In genomic region chr2:215435261-215435808, GRCh38 we compare ENCODE assay signal across 8 cellular contexts. TPM values are rescaled to one million over a fixed set of nuclear protein-coding genes. Genes with fewer than 3 reads are reported as not detected.
A peak's percentile ranks its signal among the peaks of the same experiment; 100 is the strongest.
DNase-seq lines count a peak whose midpoint lies in the region; ATAC-seq, FAIRE-seq and TF ChIP-seq lines count a peak whose summit lies in the region.

No MANE protein-coding gene starts in this region.

- H2AFZ ChIP-seq in endothelial cell of umbilical vein (ENCODE audit: low read depth, low read length), result no peak overlapping the region

- peak overlapping the region; percentile 100 for H3K9ac ChIP-seq in endothelial cell of umbilical vein (replicated peaks; ENCODE audit: extremely low read depth, insufficient read depth, low read length)

- no peak for TF ChIP-seq CTCF in endothelial cell of umbilical vein (IDR thresholded peaks at IDR 0.05; ENCODE audit: extremely low read depth in 1 of 2, insufficient read depth in 1 of 2, low read depth in 1 of 2, low read length in 2 of 2)

- H3K79me2 ChIP-seq in endothelial cell of umbilical vein (ENCODE audit: control insufficient read depth, insufficient read depth, low read length), result peaks cover 45% of the 10 kb centered on the region

- POLR2A ChIA-PET in endothelial cell of umbilical vein (lab: Charles Lee), result interaction anchor here (0.6 kb wide), 1 partner anchor 12 kb away, joined by 4 read pairs; no protein-coding TSS in a partner anchor

- DNase-seq in NCI-H524 (lab: John Stamatoyannopoulos, UW) (peak; percentile 25 to 46), NCI-H524 treated with DMSO at 0.1 percent for 48 hours (lab: John Stamatoyannopoulos, UW) (no peak), RPMI8226 (peak; percentile 48), endothelial cell of umbilical vein (ENCODE audit: low read depth, low spot score) (peak; percentile 45), myocyte (ENCODE audit: low read depth) (peak; percentile 66), Kasumi-1 (lab: John Stamatoyannopoulos, UW) (no peak), DMS79 treated with DMSO at 0.1 percent for 48 hours (lab: John Stamatoyannopoulos, UW) (no peak)

- H3K27ac ChIP-seq in endothelial cell of umbilical vein (ENCODE audit: insufficient read depth, low read depth, low read length), result peak overlapping the region; percentile 86

- no peaks in the 10 kb centered on the region for H3K9me1 ChIP-seq in endothelial cell of umbilical vein (replicated peaks; ENCODE audit: control insufficient read depth, extremely low read depth, insufficient read depth, low read length)

- FAIRE-seq in endothelial cell of umbilical vein (lab: Jason Lieb, UNC), result no peak

- peak; percentile 38 for ATAC-seq in HG02759 (IDR thresholded peaks at IDR 0.05; ENCODE audit: unreplicated experiment)

- dilution Hi-C loops in endothelial cell of umbilical vein (cut with MboI; ENCODE audit: extremely low pct_ligation_motif_present, low sequenced_read_pairs), result no loop called here

- H3K9me3 ChIP-seq in endothelial cell of umbilical vein (replicated peaks; ENCODE audit: control insufficient read depth, insufficient read depth, low read length), result no peaks in the 10 kb centered on the region

- intact Hi-C loops in endothelial cell of umbilical vein (cut with micrococcal nuclease), result no loop called here

- H3K27me3 ChIP-seq in endothelial cell of umbilical vein (ENCODE audit: control insufficient read depth in 2 of 2, insufficient read depth in 2 of 2, low read length in 2 of 2), result no peaks in the 10 kb centered on the region

- CTCF ChIA-PET in endothelial cell of umbilical vein (lab: Charles Lee), result no interaction called here

- H3K36me3 ChIP-seq in endothelial cell of umbilical vein (ENCODE audit: control insufficient read depth in 2 of 2, extremely low read depth in 1 of 2, insufficient read depth in 2 of 2, low read length in 2 of 2), result peaks cover 16 to 22% of the 10 kb centered on the region in 2 experiments

- H3K4me1 ChIP-seq in endothelial cell of umbilical vein (ENCODE audit: control insufficient read depth, extremely low read depth, insufficient read depth, low read length), result peaks cover 51% of the 10 kb centered on the region

- H3K4me3 ChIP-seq in endothelial cell of umbilical vein (replicated peaks in 1 of 3; ENCODE audit: insufficient read depth in 1 of 3, low read depth in 1 of 3, low read length in 3 of 3), result peak overlapping the region; percentile 77 to 100 (median 99)

- BruUV-seq in endothelial cell of umbilical vein (replicated peaks; lab: Mats Ljungman, UMichigan), result TSS peak; percentile 37

- H4K20me1 ChIP-seq in endothelial cell of umbilical vein (replicated peaks; ENCODE audit: control insufficient read depth, extremely low read depth, insufficient read depth, low read length), result peaks cover 2% of the 10 kb centered on the region

- TF ChIP-seq POLR2A in endothelial cell of umbilical vein (IDR thresholded peaks at IDR 0.05; ENCODE audit: low read depth, low read length), result peak; percentile 56

- H3K4me2 ChIP-seq in endothelial cell of umbilical vein (ENCODE audit: insufficient read depth, low read length), result peak overlapping the region; percentile 100

TF ChIP-seq in endothelial cell of umbilical vein, 7 proteins besides CTCF, POLR2A, EP300 and RAD21:
- TF ChIP-seq EZH2 (IDR thresholded peaks at IDR 0.05; ENCODE audit: borderline replicate concordance, low read depth, low read length, severe bottlenecking) (no peak), GATA2 (IDR thresholded peaks at IDR 0.05; ENCODE audit: insufficient read depth, insufficient read length, low read depth, low read length) (no peak), MYC (IDR thresholded peaks at IDR 0.05; ENCODE audit: low read depth, low read length) (no peak), FOS (IDR thresholded peaks at IDR 0.05; ENCODE audit: borderline replicate concordance, insufficient read depth, low read length) (no peak), POLR2AphosphoS5 (IDR thresholded peaks at IDR 0.05; ENCODE audit: insufficient read depth, low read depth, low read length) (peak; percentile 36), JUN (IDR thresholded peaks at IDR 0.05; ENCODE audit: borderline replicate concordance, insufficient read depth, insufficient read length, low read depth) (no peak), MAX (IDR thresholded peaks at IDR 0.05; ENCODE audit: insufficient read depth, insufficient read length) (no peak)

RNA-seq across cellular contexts. Expression of gene FN1, which starts 0.5 kb away (rescaled TPM):
- total RNA-seq in endothelial cell of umbilical vein (3,221 and 3,760 TPM in 2 replicates), myocyte (1,735 and 1,808 TPM in 2 replicates)
- polyA plus RNA-seq in endothelial cell of umbilical vein, result 3,104 and 3,740 TPM in 2 replicates
- 4,183 and 4,734 TPM in 2 replicates for polyA plus RNA-seq in endothelial cell of umbilical vein (2011; cell fraction: cytosol; rRNA removed)
- polyA plus RNA-seq in endothelial cell of umbilical vein (2011; cell fraction: nucleus; rRNA removed), result 6,337 and 9,411 TPM in 2 replicates
- polyA plus RNA-seq in endothelial cell of umbilical vein (2012), result 2,544 and 4,436 TPM in 2 replicates
- polyA minus RNA-seq in endothelial cell of umbilical vein, result 7,217 and 10,015 TPM in 2 replicates
- not detected for polyA minus RNA-seq in endothelial cell of umbilical vein (2011; cell fraction: cytosol; rRNA and poly(A)+ RNA removed)
- 4,515 and 6,029 TPM in 2 replicates for polyA minus RNA-seq in endothelial cell of umbilical vein (2011; cell fraction: nucleus; rRNA and poly(A)+ RNA removed)
- polyA plus RNA-seq in myocyte (2012), result 9,206 TPM

Comparison
In these comparisons a context has a peak if more than half of its experiments do, and no peak if none do; other contexts are left out.
1. DNase-seq: peak in NCI-H524 (2 of 2), RPMI8226 (single experiment), endothelial cell of umbilical vein (single experiment) and myocyte (single experiment); none in NCI-H524 treated with DMSO at 0.1 percent for 48 hours (single experiment), Kasumi-1 (0 of 2) and DMS79 treated with DMSO at 0.1 percent for 48 hours (single experiment).